Comparison of ENCODE assay signal across 28 cellular contexts in the genomic region with DNA sequence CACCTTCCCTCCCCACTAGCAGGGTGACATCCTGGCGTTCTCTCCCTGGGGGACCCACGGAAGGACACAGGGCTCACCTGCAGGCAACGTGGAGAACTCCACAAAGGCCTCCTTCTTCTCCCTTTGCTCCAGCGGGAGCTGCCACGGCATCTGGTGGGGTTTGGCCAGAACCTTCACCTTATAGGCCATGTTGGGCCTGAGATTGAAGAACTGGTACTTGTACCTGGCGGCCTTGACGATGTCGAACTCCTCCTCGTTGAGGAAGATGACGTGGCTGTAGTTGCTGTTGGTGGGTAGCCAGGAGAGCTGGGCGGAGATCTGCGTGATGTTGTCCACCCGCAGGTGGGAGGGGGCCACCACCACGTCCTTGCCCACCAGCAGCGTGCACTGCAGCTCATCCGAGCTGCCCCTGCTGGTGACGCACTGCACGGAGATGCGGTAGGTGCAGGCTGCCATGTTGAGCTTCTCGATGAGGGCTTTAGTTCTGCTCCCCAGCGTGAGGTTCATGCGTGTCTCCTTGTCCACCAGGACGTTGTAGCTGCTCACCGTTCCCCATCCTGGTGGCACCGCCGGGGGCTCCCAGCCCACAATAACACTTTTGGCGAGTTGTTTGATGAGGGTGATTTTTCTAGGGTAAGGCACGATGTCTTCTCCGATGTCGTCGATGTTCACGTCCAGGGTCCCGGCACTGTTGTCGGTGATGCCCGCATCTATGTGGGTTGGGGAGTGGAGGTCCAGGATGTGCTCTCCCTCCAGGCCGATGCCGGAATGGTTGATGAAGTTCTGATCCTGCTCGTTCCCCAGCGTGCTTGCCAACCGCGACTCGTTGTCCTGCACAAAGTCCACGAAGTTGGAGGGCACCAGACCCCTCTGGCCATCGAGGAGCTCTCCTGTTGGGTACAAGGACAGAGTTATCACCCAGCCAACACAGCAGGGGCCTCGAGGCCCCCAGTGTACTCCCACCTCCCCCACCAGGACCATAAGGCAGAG.
"Had no signal": no experiment of that assay in that cellular context is flagged by ENCODE, and none has a peak within 500 bp of the region (broad histone marks: within the 10 kb centered on the region; RNA-seq: fewer than 3 reads in every experiment).

No MANE protein-coding gene starts in this region.

- H3K4me1 ChIP-seq: esophagus muscularis mucosa, foreskin keratinocyte, gastroesophageal sphincter, heart right ventricle, pancreas, tibial nerve, upper lobe of left lung had no signal

- FAIRE-seq: endothelial cell of umbilical vein, pancreas, urothelium cell line had no signal

- H3K27ac Mint-ChIP-seq: immature natural killer cell; naive thymus-derived CD4-positive, alpha-beta T cell; nephron; progenitor cell of endocrine pancreas; stimulated activated naive B cell treated with anti-CD40 and anti-IgM and Interleukin-4, amounts not matched to agents 10 μg/mL and 1 μg/mL and 100 μg/mL, for 72 hours; stimulated activated naive CD8-positive, alpha-beta T cell treated with anti-CD3 and anti-CD28 coated beads, Interleukin-15, Interleukin-2, amounts not matched to agents 100 ng/mL and 50 ng/mL, for 24 hours had no signal

- DNase-seq: dermis blood vessel endothelial cell; effector memory CD4-positive, alpha-beta T cell; foreskin keratinocyte; heart right ventricle; hippocampal formation; immature natural killer cell; islet precursor cell; mammary epithelial cell; mesendoderm; midbrain; naive thymus-derived CD4-positive, alpha-beta T cell; occipital lobe; stimulated activated CD4-positive, alpha-beta T cell treated with anti-CD3 and anti-CD28 coated beads, Interleukin-4, amount 100 ng/mL, for 4 hours; stimulated activated naive B cell treated with anti-CD40 and anti-IgM and Interleukin-4, amounts not matched to agents 10 μg/mL and 1 μg/mL and 100 μg/mL, for 72 hours had no signal

- H3K4me3 Mint-ChIP-seq: central memory CD8-positive, alpha-beta T cell; immature natural killer cell; naive thymus-derived CD4-positive, alpha-beta T cell; nephron; stimulated activated naive B cell treated with anti-CD40 and anti-IgM and Interleukin-4, amounts not matched to agents 10 μg/mL and 1 μg/mL and 100 μg/mL, for 72 hours; stimulated activated naive CD8-positive, alpha-beta T cell treated with anti-CD3 and anti-CD28 coated beads, Interleukin-15, Interleukin-2, amounts not matched to agents 100 ng/mL and 50 ng/mL, for 24 hours had no signal

- H3K27me3 Mint-ChIP-seq: central memory CD8-positive, alpha-beta T cell; progenitor cell of endocrine pancreas; stimulated activated naive B cell treated with anti-CD40 and anti-IgM and Interleukin-4, amounts not matched to agents 10 μg/mL and 1 μg/mL and 100 μg/mL, for 72 hours; stimulated activated naive CD8-positive, alpha-beta T cell treated with anti-CD3 and anti-CD28 coated beads, Interleukin-15, Interleukin-2, amounts not matched to agents 100 ng/mL and 50 ng/mL, for 24 hours had no signal

- H3K27me3 ChIP-seq: esophagus muscularis mucosa, foreskin keratinocyte, gastroesophageal sphincter, pancreas, tibial nerve, upper lobe of left lung had no signal

- H3K9me3 ChIP-seq: esophagus muscularis mucosa, gastroesophageal sphincter, pancreas, thoracic aorta, upper lobe of left lung had no signal

- H3K27ac ChIP-seq: coronary artery, esophagus muscularis mucosa, foreskin keratinocyte, gastroesophageal sphincter, heart right ventricle, pancreas, thoracic aorta, tibial nerve, upper lobe of left lung had no signal

- H3K4me3 ChIP-seq: coronary artery, esophagus muscularis mucosa, gastroesophageal sphincter, heart right ventricle, pancreas, thoracic aorta, tibial nerve, upper lobe of left lung had no signal

- ATAC-seq: foreskin keratinocyte; gastroesophageal sphincter; heart right ventricle; naive thymus-derived CD4-positive, alpha-beta T cell; pancreas; sciatic nerve; stimulated activated naive B cell treated with anti-CD40 and anti-IgM and Interleukin-4, amounts not matched to agents 10 μg/mL and 1 μg/mL and 100 μg/mL, for 72 hours had no signal

- H3K36me3 Mint-ChIP-seq: immature natural killer cell; naive thymus-derived CD4-positive, alpha-beta T cell; stimulated activated naive B cell treated with anti-CD40 and anti-IgM and Interleukin-4, amounts not matched to agents 10 μg/mL and 1 μg/mL and 100 μg/mL, for 72 hours had no signal

- H3K9me3 Mint-ChIP-seq: central memory CD8-positive, alpha-beta T cell had no signal

- H3K36me3 ChIP-seq: esophagus muscularis mucosa, gastroesophageal sphincter, heart right ventricle, pancreas, thoracic aorta, tibial nerve, upper lobe of left lung had no signal

- H3K4me1 Mint-ChIP-seq: central memory CD8-positive, alpha-beta T cell; immature natural killer cell; naive thymus-derived CD4-positive, alpha-beta T cell; nephron; stimulated activated naive B cell treated with anti-CD40 and anti-IgM and Interleukin-4, amounts not matched to agents 10 μg/mL and 1 μg/mL and 100 μg/mL, for 72 hours had no signal
